8 cellular contexts compared by ENCODE assay signal in the genomic region with DNA sequence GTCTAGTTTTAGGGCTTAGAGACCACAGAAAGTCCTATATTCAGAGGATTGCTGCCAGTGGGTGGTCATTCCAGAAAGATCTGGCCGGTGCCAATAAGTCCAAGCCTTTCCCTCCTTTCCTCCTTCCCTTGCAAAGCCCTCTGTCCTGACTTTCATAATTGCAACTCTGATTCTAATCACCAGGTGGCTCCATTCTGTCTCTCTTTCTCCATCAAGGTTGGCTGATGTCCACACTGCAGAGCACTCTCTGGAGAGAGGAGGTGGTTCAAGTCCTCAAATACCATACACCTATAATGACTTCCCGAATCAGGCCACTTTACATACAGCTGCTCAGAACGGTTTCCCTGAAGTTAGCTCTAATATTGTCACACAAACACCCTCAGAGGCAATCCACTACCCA. TPM values are rescaled to one million over a fixed set of nuclear protein-coding genes. Genes with fewer than 3 reads are reported as not detected.
DNase-seq lines count a peak whose midpoint lies in the region; ATAC-seq, FAIRE-seq and TF ChIP-seq lines count a peak whose summit lies in the region.

No MANE protein-coding gene starts in this region.

- no peaks in the 10 kb centered on the region for H3K27me3 Mint-ChIP-seq in stimulated activated naive B cell treated with anti-CD40 and anti-IgM and Interleukin-4, amounts not matched to agents 10 μg/mL and 1 μg/mL and 100 μg/mL, for 72 hours
- H3K27me3 Mint-ChIP-seq in activated CD4-positive, alpha-beta memory T cell treated with anti-CD3 and anti-CD28 coated beads, Interleukin-2, amount 10 ng/mL, durations not matched to agents 7 days and 5 days, result no peaks in the 10 kb centered on the region

- no peaks in the 10 kb centered on the region for H3K4me1 Mint-ChIP-seq in stimulated activated naive B cell treated with anti-CD40 and anti-IgM and Interleukin-4, amounts not matched to agents 10 μg/mL and 1 μg/mL and 100 μg/mL, for 72 hours
- no peaks in the 10 kb centered on the region for H3K4me1 Mint-ChIP-seq in activated CD4-positive, alpha-beta memory T cell treated with anti-CD3 and anti-CD28 coated beads, Interleukin-2, amount 10 ng/mL, durations not matched to agents 7 days and 5 days

- POLR2A ChIA-PET in activated CD4-positive, alpha-beta memory T cell treated with anti-CD3 and anti-CD28 coated beads, Interleukin-2, amount 10 ng/mL, durations not matched to agents 7 days and 5 days (lab: Charles Lee), result no interaction called here

- H3K9me3 Mint-ChIP-seq in stimulated activated naive B cell treated with anti-CD40 and anti-IgM and Interleukin-4, amounts not matched to agents 10 μg/mL and 1 μg/mL and 100 μg/mL, for 72 hours, result no peaks in the 10 kb centered on the region
- no peaks in the 10 kb centered on the region for H3K9me3 Mint-ChIP-seq in activated CD4-positive, alpha-beta memory T cell treated with anti-CD3 and anti-CD28 coated beads, Interleukin-2, amount 10 ng/mL, durations not matched to agents 7 days and 5 days

- no peak overlapping the region for H3K4me3 Mint-ChIP-seq in stimulated activated naive B cell treated with anti-CD40 and anti-IgM and Interleukin-4, amounts not matched to agents 10 μg/mL and 1 μg/mL and 100 μg/mL, for 72 hours
- no peak overlapping the region for H3K4me3 Mint-ChIP-seq in activated CD4-positive, alpha-beta memory T cell treated with anti-CD3 and anti-CD28 coated beads, Interleukin-2, amount 10 ng/mL, durations not matched to agents 7 days and 5 days

- no peak for TF ChIP-seq POLR2A in GM12891 (IDR thresholded peaks at IDR 0.05; ENCODE audit: low read depth, low read length)

- CTCF ChIA-PET in activated CD4-positive, alpha-beta memory T cell treated with anti-CD3 and anti-CD28 coated beads, Interleukin-2, amount 10 ng/mL, durations not matched to agents 7 days and 5 days (lab: Charles Lee), result no interaction called here

- no peak overlapping the region for H3K27ac Mint-ChIP-seq in stimulated activated naive B cell treated with anti-CD40 and anti-IgM and Interleukin-4, amounts not matched to agents 10 μg/mL and 1 μg/mL and 100 μg/mL, for 72 hours
- no peak overlapping the region for H3K27ac Mint-ChIP-seq in activated CD4-positive, alpha-beta memory T cell treated with anti-CD3 and anti-CD28 coated beads, Interleukin-2, amount 10 ng/mL, durations not matched to agents 7 days and 5 days

- H3K36me3 Mint-ChIP-seq in stimulated activated naive B cell treated with anti-CD40 and anti-IgM and Interleukin-4, amounts not matched to agents 10 μg/mL and 1 μg/mL and 100 μg/mL, for 72 hours, result peaks cover 1 to 4% of the 10 kb centered on the region in 2 donors
- no peaks in the 10 kb centered on the region for H3K36me3 Mint-ChIP-seq in activated CD4-positive, alpha-beta memory T cell treated with anti-CD3 and anti-CD28 coated beads, Interleukin-2, amount 10 ng/mL, durations not matched to agents 7 days and 5 days (ENCODE audit: low read depth)

- ATAC-seq in GM19438 (IDR thresholded peaks at IDR 0.05; ENCODE audit: low read depth, unreplicated experiment), result peak; percentile 66
- no peak for ATAC-seq in stimulated activated naive B cell treated with anti-CD40 and anti-IgM and Interleukin-4, amounts not matched to agents 10 μg/mL and 1 μg/mL and 100 μg/mL, for 72 hours (replicated peaks)

- no peak for TF ChIP-seq CTCF in GM20000 (IDR thresholded peaks at IDR 0.05; ENCODE audit: extremely low read depth, missing control alignments)

- no peak for FAIRE-seq in GM12891 (lab: Jason Lieb, UNC)

- DNase-seq in A172 (ENCODE audit: low spot score) (peak; percentile 0), NCI-H2227 (lab: John Stamatoyannopoulos, UW; ENCODE audit: unreplicated experiment) (peak; percentile 47), epidermal melanocyte (ENCODE audit: insufficient read length, low spot score) (peak; percentile 16), GM12891 (ENCODE audit: insufficient read length, low spot score) (no peak), GM20000 (ENCODE audit: low spot score) (no peak)
- no peak for DNase-seq in stimulated activated naive B cell treated with anti-CD40 and anti-IgM and Interleukin-4, amounts not matched to agents 10 μg/mL and 1 μg/mL and 100 μg/mL, for 72 hours
- DNase-seq in activated CD4-positive, alpha-beta memory T cell treated with anti-CD3 and anti-CD28 coated beads, Interleukin-2, amount 10 ng/mL, durations not matched to agents 7 days and 5 days, result no peak

TF ChIP-seq in GM12891, 5 proteins besides CTCF, POLR2A, EP300 and RAD21:
- TF ChIP-seq SPI1 (IDR thresholded peaks at IDR 0.05; ENCODE audit: low read depth, low read length), result no peak
- TF ChIP-seq TAF1 (IDR thresholded peaks at IDR 0.05; ENCODE audit: low read depth, low read length), result no peak
- TF ChIP-seq POU2F2 (IDR thresholded peaks at IDR 0.05; ENCODE audit: low read depth, low read length), result no peak
- no peak for TF ChIP-seq PAX5 (IDR thresholded peaks at IDR 0.05; ENCODE audit: insufficient read depth, low read length, severe bottlenecking)
- no peak for TF ChIP-seq POLR2AphosphoS5 (IDR thresholded peaks at IDR 0.05; ENCODE audit: low read depth, low read length)

RNA-seq across cellular contexts. Expression of a gene that starts 22.4 kb away (rescaled TPM):
- total RNA-seq in A172 (2014; rRNA removed; shearing (Covaris generic)), result not detected in 2 replicates
- polyA plus RNA-seq in GM12891 (2012; ENCODE audit: low read depth, missing spikeins), result 2.4 TPM
- 1 to 10 TPM; 2.5 to 2.8 TPM for total RNA-seq in activated CD4-positive, alpha-beta memory T cell treated with anti-CD3 and anti-CD28 coated beads, Interleukin-2, amount 10 ng/mL, durations not matched to agents 7 days and 5 days

RNA-seq across cellular contexts. Expression of a gene that starts 54.9 kb away (rescaled TPM):
- 47.8 and 49.7 TPM in 2 replicates for total RNA-seq in A172 (2014; rRNA removed; shearing (Covaris generic))
- polyA plus RNA-seq in GM12891 (2012; ENCODE audit: low read depth, missing spikeins), result 41.6 TPM
- total RNA-seq in activated CD4-positive, alpha-beta memory T cell treated with anti-CD3 and anti-CD28 coated beads, Interleukin-2, amount 10 ng/mL, durations not matched to agents 7 days and 5 days, result 10 to 100 TPM; 46.2 TPM

RNA-seq across cellular contexts. Expression of a gene that starts 55.2 kb away (rescaled TPM):
- total RNA-seq in A172 (2014; rRNA removed; shearing (Covaris generic)), result 33.6 and 40.4 TPM in 2 replicates
- 20.4 TPM for polyA plus RNA-seq in GM12891 (2012; ENCODE audit: low read depth, missing spikeins)
- 10 to 100 TPM; 35.6 to 38.3 TPM for total RNA-seq in activated CD4-positive, alpha-beta memory T cell treated with anti-CD3 and anti-CD28 coated beads, Interleukin-2, amount 10 ng/mL, durations not matched to agents 7 days and 5 days

Comparison
In these comparisons a context has a peak if more than half of its experiments do, and no peak if none do; other contexts are left out.
1. DNase-seq: peak in A172 (single experiment), NCI-H2227 (single experiment) and epidermal melanocyte (single experiment); none in GM12891 (single experiment), GM20000 (single experiment), stimulated activated naive B cell treated with anti-CD40 and anti-IgM and Interleukin-4, amounts not matched to agents 10 μg/mL and 1 μg/mL and 100 μg/mL, for 72 hours (single experiment) and activated CD4-positive, alpha-beta memory T cell treated with anti-CD3 and anti-CD28 coated beads, Interleukin-2, amount 10 ng/mL, durations not matched to agents 7 days and 5 days (single experiment).